15 cellular contexts compared by ENCODE assay signal in genomic region chr3:170801597-170801996, GRCh38.
DNase-seq lines count a peak whose midpoint lies in the region; ATAC-seq, FAIRE-seq and TF ChIP-seq lines count a peak whose summit lies in the region.
"Had no signal": no experiment of that assay in that cellular context is flagged by ENCODE, and none has a peak within 500 bp of the region (broad histone marks: within the 10 kb centered on the region; RNA-seq: fewer than 3 reads in every experiment).

No MANE protein-coding gene starts in this region.

- H2BK15ac ChIP-seq in mesenchymal stem cell (ENCODE audit: low read depth, poor library complexity, severe bottlenecking), result peak overlapping the region; percentile 91

- peak overlapping the region; percentile 76 to 96 for H3K18ac ChIP-seq in mesenchymal stem cell (ENCODE audit: low read depth in 1 of 2, low read length in 2 of 2)

- H3K14ac ChIP-seq in mesenchymal stem cell (ENCODE audit: low read length in 2 of 2), result peak overlapping the region in 1 of 2 experiments; percentile 30

- no peak for DNase-seq in H54 (ENCODE audit: insufficient read length, low spot score)
- DNase-seq in SJSA1 (ENCODE audit: low read depth in 1 of 2, low spot score in 2 of 2), result no peak
- no peak for DNase-seq in mesenchymal stem cell
- DNase-seq in activated CD8-positive, alpha-beta memory T cell treated with anti-CD3 and anti-CD28 coated beads for 24 hours, result no peak
- no peak for DNase-seq in T-cell
- DNase-seq: CD8-positive, alpha-beta T cell; DND-41; GF-D8; NCI-H1092; NCI-H2107; NCI-H345; NCI-H69 had no signal

- H3K4me2 ChIP-seq in mesenchymal stem cell (ENCODE audit: low read length, poor library complexity, severe bottlenecking) (no peak overlapping the region), skeletal muscle satellite cell (ENCODE audit: low read length) (peak overlapping the region; percentile 51)

- H3K9me3 ChIP-seq in SJSA1 (replicated peaks) (no peaks in the 10 kb centered on the region), mesenchymal stem cell (ENCODE audit: control insufficient read depth, low read length) (peaks cover 4% of the 10 kb centered on the region), skeletal muscle satellite cell (replicated peaks; ENCODE audit: low read length) (no peaks in the 10 kb centered on the region)

- H3K9ac ChIP-seq in mesenchymal stem cell (ENCODE audit: low read length), result peak overlapping the region; percentile 86
- peak overlapping the region; percentile 64 for H3K9ac ChIP-seq in skeletal muscle satellite cell (ENCODE audit: low read depth, low read length)

- peak overlapping the region; percentile 83 to 96 for H3K4ac ChIP-seq in mesenchymal stem cell (ENCODE audit: low read depth in 1 of 2, low read length in 2 of 2)

- no peak overlapping the region for H3K4me3 ChIP-seq in SJSA1
- no peak overlapping the region for H3K4me3 ChIP-seq in mesenchymal stem cell (ENCODE audit: insufficient read depth in 1 of 2, low read depth in 1 of 2, low read length in 2 of 2)
- H3K4me3 ChIP-seq in skeletal muscle satellite cell (ENCODE audit: low read length), result no peak overlapping the region

- no peak overlapping the region for H3K4me3 Mint-ChIP-seq in T-cell
- H3K4me3 Mint-ChIP-seq: CD8-positive, alpha-beta T cell had no signal

- H3K36me3 Mint-ChIP-seq in T-cell, result no peaks in the 10 kb centered on the region
- H3K36me3 Mint-ChIP-seq: CD8-positive, alpha-beta T cell had no signal

- H3K27ac Mint-ChIP-seq in T-cell, result no peak overlapping the region
- H3K27ac Mint-ChIP-seq: CD8-positive, alpha-beta T cell had no signal

- TF ChIP-seq POLR2A in H54 (IDR thresholded peaks at IDR 0.05; ENCODE audit: low read depth, low read length), result no peak

- POLR2A ChIA-PET in T-cell (lab: Charles Lee), result no interaction called here

- H2BK5ac ChIP-seq in mesenchymal stem cell (ENCODE audit: low read depth, low read length, poor library complexity, severe bottlenecking), result peak overlapping the region; percentile 57

- H3K27me3 ChIP-seq in SJSA1 (replicated peaks) (no peaks in the 10 kb centered on the region), mesenchymal stem cell (ENCODE audit: control insufficient read depth in 1 of 2, insufficient read depth in 1 of 2, low read length in 2 of 2) (no peaks in the 10 kb centered on the region), skeletal muscle satellite cell (ENCODE audit: control insufficient read depth, insufficient read depth, low read length) (no peaks in the 10 kb centered on the region)

- WGBS in mesenchymal stem cell, result 96% methylated on average over 3 of the region's 3 CpGs

- peak overlapping the region; percentile 95 for H2AK5ac ChIP-seq in mesenchymal stem cell (ENCODE audit: low read length, severe bottlenecking)

- H4K91ac ChIP-seq in mesenchymal stem cell (ENCODE audit: low read length), result peak overlapping the region; percentile 96

- H2BK12ac ChIP-seq in mesenchymal stem cell (ENCODE audit: low read length in 2 of 2), result peak overlapping the region; percentile 76 to 99

- peak overlapping the region; percentile 89 for H4K8ac ChIP-seq in mesenchymal stem cell (ENCODE audit: low read length)

- H2AFZ ChIP-seq in mesenchymal stem cell (ENCODE audit: low read depth, low read length), result no peak overlapping the region

- no peaks in the 10 kb centered on the region for H3K79me1 ChIP-seq in mesenchymal stem cell (replicated peaks; ENCODE audit: low read length, poor library complexity, severe bottlenecking)

- peak; percentile 36 for FAIRE-seq in H54 (lab: Jason Lieb, UNC)

- CTCF ChIA-PET in T-cell (lab: Charles Lee), result interaction anchor here (0.8 to 2.9 kb wide), 2 partner anchors 10 kb away, joined by 3 to 12 read pairs; no protein-coding TSS in a partner anchor

- peaks cover 0 to 6% (median 0%) of the 10 kb centered on the region in 3 donors for H3K9me3 Mint-ChIP-seq in T-cell
- H3K9me3 Mint-ChIP-seq: CD8-positive, alpha-beta T cell had no signal

- peak overlapping the region; percentile 98 for H2BK120ac ChIP-seq in mesenchymal stem cell (ENCODE audit: low read depth, low read length)

- no peaks in the 10 kb centered on the region for H3K4me1 Mint-ChIP-seq in T-cell

- H3K23ac ChIP-seq in mesenchymal stem cell (ENCODE audit: low read length in 2 of 2), result no peak overlapping the region

- H3K27ac ChIP-seq in SJSA1 (peak overlapping the region; percentile 89), mesenchymal stem cell (ENCODE audit: low read length, poor library complexity, severe bottlenecking) (peak overlapping the region; percentile 92)
- H3K27ac ChIP-seq: SK-N-MC had no signal

- H3K36me3 ChIP-seq in SJSA1 (no peaks in the 10 kb centered on the region), mesenchymal stem cell (ENCODE audit: control insufficient read depth in 1 of 2, insufficient read depth in 2 of 2, low read depth in 1 of 2, low read length in 2 of 2) (no peaks in the 10 kb centered on the region), skeletal muscle satellite cell (ENCODE audit: insufficient read depth, low read length) (no peaks in the 10 kb centered on the region)

- ATAC-seq in HG02610 (IDR thresholded peaks at IDR 0.05; ENCODE audit: unreplicated experiment) (no peak), T-cell (replicated peaks in 1 of 4) (no peak)
- ATAC-seq: CD8-positive, alpha-beta T cell had no signal

- peaks cover 34% of the 10 kb centered on the region for H3K4me1 ChIP-seq in SJSA1 (replicated peaks)
- H3K4me1 ChIP-seq in mesenchymal stem cell (ENCODE audit: control insufficient read depth, insufficient read depth, low read depth, low read length), result no peaks in the 10 kb centered on the region
- peaks cover 31% of the 10 kb centered on the region for H3K4me1 ChIP-seq in skeletal muscle satellite cell (ENCODE audit: control insufficient read depth, insufficient read depth, low read length)

- peaks cover 24 to 46% of the 10 kb centered on the region in 2 donors for H3K27me3 Mint-ChIP-seq in T-cell
